Comparison of ENCODE assay signal across 15 cellular contexts in genomic region chr6:16804007-16804303, GRCh38. TPM values are rescaled to one million over a fixed set of nuclear protein-coding genes. Genes with fewer than 3 reads are reported as not detected.
A peak's percentile ranks its signal among the peaks of the same experiment; 100 is the strongest.
DNase-seq lines count a peak whose midpoint lies in the region; ATAC-seq and TF ChIP-seq lines count a peak whose summit lies in the region.
"Had no signal": no experiment of that assay in that cellular context is flagged by ENCODE, and none has a peak within 500 bp of the region (broad histone marks: within the 10 kb centered on the region; RNA-seq: fewer than 3 reads in every experiment).

No MANE protein-coding gene starts in this region.

- peak overlapping the region; percentile 87 for H3K27ac Mint-ChIP-seq in mesothelial cell of epicardium
- H3K27ac Mint-ChIP-seq: activated naive CD8-positive, alpha-beta T cell treated with anti-CD3 and anti-CD28 coated beads, Interleukin-2, amount 50 U/mL, for 24 hours; natural killer cell treated with Interleukin-12 subunit alpha and Interleukin-12 subunit beta and Interleukin-15 and Interleukin-18, amount 100 ng/mL, for 72 hours had no signal

- DNase-seq in heart right ventricle, result no peak
- DNase-seq in cardiac septum (ENCODE audit: low spot score), result no peak
- DNase-seq in coronary artery (ENCODE audit: low spot score), result no peak
- DNase-seq in mesothelial cell of epicardium (ENCODE audit: low spot score in 2 of 2, unreplicated experiment in 2 of 2), result no peak
- DNase-seq in uterus, result no peak
- DNase-seq in activated gamma-delta T cell (lab: John Stamatoyannopoulos, UW), result no peak
- DNase-seq: activated naive CD8-positive, alpha-beta T cell treated with anti-CD3 and anti-CD28 coated beads, Interleukin-2, amount 50 U/mL, for 24 hours; NCI-H774; RPMI8226; T-helper 1 cell had no signal

- H3K36me3 ChIP-seq in heart right ventricle (no peaks in the 10 kb centered on the region), uterus (no peaks in the 10 kb centered on the region)

- no peak for TF ChIP-seq CTCF in heart right ventricle (IDR thresholded peaks at IDR 0.05)
- TF ChIP-seq CTCF in coronary artery (IDR thresholded peaks at IDR 0.05), result no peak
- no peak for TF ChIP-seq CTCF in mesothelial cell of epicardium (IDR thresholded peaks at IDR 0.05; ENCODE audit: unreplicated experiment)
- no peak for TF ChIP-seq CTCF in uterus (IDR thresholded peaks at IDR 0.05)

- no peak for ATAC-seq in heart right ventricle
- no peak for ATAC-seq in HG03378 (IDR thresholded peaks at IDR 0.05; ENCODE audit: unreplicated experiment)
- no peak for ATAC-seq in GM18505 (IDR thresholded peaks at IDR 0.05; ENCODE audit: unreplicated experiment)
- ATAC-seq: activated naive CD8-positive, alpha-beta T cell treated with anti-CD3 and anti-CD28 coated beads, Interleukin-2, amount 50 U/mL, for 24 hours; natural killer cell treated with Interleukin-12 subunit alpha and Interleukin-12 subunit beta and Interleukin-15 and Interleukin-18, amount 100 ng/mL, for 72 hours had no signal

- H3K4me3 Mint-ChIP-seq in mesothelial cell of epicardium, result peak overlapping the region; percentile 41
- H3K4me3 Mint-ChIP-seq: activated naive CD8-positive, alpha-beta T cell treated with anti-CD3 and anti-CD28 coated beads, Interleukin-2, amount 50 U/mL, for 24 hours; natural killer cell treated with Interleukin-12 subunit alpha and Interleukin-12 subunit beta and Interleukin-15 and Interleukin-18, amount 100 ng/mL, for 72 hours had no signal

- peak overlapping the region; percentile 12 to 87 (median 81) for H3K27ac ChIP-seq in heart right ventricle
- H3K27ac ChIP-seq in coronary artery, result no peak overlapping the region
- H3K27ac ChIP-seq in uterus, result peak overlapping the region; percentile 58 to 68
- H3K27ac ChIP-seq: skin epidermis, testis had no signal

- H3K4me1 Mint-ChIP-seq in mesothelial cell of epicardium, result peaks cover 58% of the 10 kb centered on the region

- H3K4me1 ChIP-seq in heart right ventricle (peaks cover 3 to 69% (median 51%) of the 10 kb centered on the region in 9 donors), uterus (no peaks in the 10 kb centered on the region)

- intact Hi-C loops in heart right ventricle (cut with DNase I) (loop anchor here in 2 of 10 donors (10.0 kb wide), 2 partner anchors 161 to 281 kb away; no protein-coding TSS in a partner anchor), cardiac septum (cut with DNase I) (no loop called here), uterus (cut with DNase I; ENCODE audit: low total_unique reads) (no loop called here)

- H3K27me3 ChIP-seq in heart right ventricle (no peaks in the 10 kb centered on the region), uterus (no peaks in the 10 kb centered on the region)
- H3K27me3 ChIP-seq: testis had no signal

- 16 to 18% methylated on average over 3 of the region's 3 CpGs for WGBS in heart right ventricle, 2 donors

- H3K27me3 Mint-ChIP-seq in mesothelial cell of epicardium (ENCODE audit: low read depth), result no peaks in the 10 kb centered on the region
- H3K27me3 Mint-ChIP-seq: activated naive CD8-positive, alpha-beta T cell treated with anti-CD3 and anti-CD28 coated beads, Interleukin-2, amount 50 U/mL, for 24 hours had no signal

- peaks cover under 1% of the 10 kb centered on the region for H3K36me3 Mint-ChIP-seq in mesothelial cell of epicardium
- H3K36me3 Mint-ChIP-seq: natural killer cell treated with Interleukin-12 subunit alpha and Interleukin-12 subunit beta and Interleukin-15 and Interleukin-18, amount 100 ng/mL, for 72 hours had no signal

- H3K4me3 ChIP-seq in heart right ventricle, result peak overlapping the region in 7 of 10 donors; percentile 17 to 49 (median 46)
- peak overlapping the region; percentile 55 for H3K4me3 ChIP-seq in coronary artery
- no peak overlapping the region for H3K4me3 ChIP-seq in uterus
- H3K4me3 ChIP-seq: skin epidermis had no signal

- H3K9me3 ChIP-seq in heart right ventricle (peaks cover 0 to 1% (median 0%) of the 10 kb centered on the region in 11 donors), uterus (no peaks in the 10 kb centered on the region)
- H3K9me3 ChIP-seq: testis had no signal

- peaks cover 5% of the 10 kb centered on the region for H3K9me3 Mint-ChIP-seq in mesothelial cell of epicardium
- H3K9me3 Mint-ChIP-seq: natural killer cell treated with Interleukin-12 subunit alpha and Interleukin-12 subunit beta and Interleukin-15 and Interleukin-18, amount 100 ng/mL, for 72 hours had no signal

- TF ChIP-seq POLR2A in uterus (IDR thresholded peaks at IDR 0.05), result no peak
- no peak for TF ChIP-seq POLR2A in GM18505 (IDR thresholded peaks at IDR 0.05; ENCODE audit: borderline replicate concordance, extremely low read depth, insufficient read depth, insufficient read length)

RNA-seq across cellular contexts. Expression of gene ATXN1, which starts 42.7 kb away (rescaled TPM):
- 10 to 100 TPM; 26.8 to 46.5 (median 41.1) TPM for total RNA-seq in heart right ventricle
- polyA plus RNA-seq in heart right ventricle, result 1 to 10 TPM; 4.1 to 7.5 TPM
- total RNA-seq in cardiac septum, result 40.2 TPM
- total RNA-seq in mesothelial cell of epicardium, result 54.6 to 62.9 TPM (median 59.5 TPM) in 3 replicates
- 100 to 1,000 TPM in 1 of 4 donors, 10 to 100 TPM in 3; 21.0 to 102 (median 51.1) TPM for total RNA-seq in uterus

Comparison
In these comparisons a context has a peak if more than half of its experiments do, and no peak if none do; other contexts are left out.
1. H3K27ac ChIP-seq: peak in heart right ventricle (10 of 10) and uterus (2 of 2); none in coronary artery (0 of 2).
2. H3K4me3 ChIP-seq: peak in heart right ventricle (7 of 10) and coronary artery (single experiment); none in uterus (0 of 2).